7 cellular contexts compared by ENCODE assay signal in the genomic region with DNA sequence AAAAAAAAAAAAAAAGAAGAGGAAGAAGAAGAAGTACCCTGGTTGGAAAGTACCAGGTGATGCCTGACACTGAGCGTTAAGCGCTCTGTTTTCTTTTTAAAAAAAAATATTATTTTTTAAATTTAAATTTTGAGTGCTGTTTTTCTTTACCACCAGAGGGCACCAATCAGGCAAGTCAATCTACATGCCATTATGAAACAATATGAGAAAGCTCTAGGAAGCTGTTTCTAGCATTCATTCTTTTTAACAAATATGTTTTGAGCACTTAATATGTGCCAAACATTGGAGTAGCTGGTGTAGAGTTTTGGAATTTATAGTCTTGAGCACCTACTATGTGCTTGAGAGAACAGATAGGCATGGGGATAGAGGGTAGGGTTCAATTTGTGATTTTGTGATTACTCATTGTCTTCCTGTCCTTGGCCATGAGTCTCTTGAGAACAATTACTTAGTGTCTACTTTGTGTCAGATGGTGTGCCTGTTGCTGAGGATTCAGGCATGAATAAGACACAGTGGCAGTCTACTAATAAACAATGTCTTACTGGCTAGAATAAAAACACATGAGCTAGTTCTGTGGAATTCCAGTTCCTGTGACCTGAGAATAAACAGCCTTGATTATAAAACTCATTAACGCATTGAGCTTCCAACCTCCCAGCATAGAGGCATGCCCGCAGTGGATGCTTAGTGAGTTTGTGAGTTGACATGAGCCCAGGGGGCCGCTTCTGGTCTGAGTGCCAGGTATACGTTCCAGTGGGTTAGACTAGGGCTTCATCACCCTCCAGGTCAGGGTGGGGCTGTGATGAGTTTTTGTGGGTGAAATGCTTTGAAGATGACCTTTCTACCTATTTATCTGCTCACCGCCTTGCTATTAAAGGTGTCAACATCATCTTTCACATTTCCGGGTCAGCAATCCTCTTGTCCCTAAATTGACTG. TPM values are rescaled to one million over a fixed set of nuclear protein-coding genes. Genes with fewer than 3 reads are reported as not detected.
DNase-seq lines count a peak whose midpoint lies in the region; ATAC-seq and TF ChIP-seq lines count a peak whose summit lies in the region.

No MANE protein-coding gene starts in this region.

- H3F3A ChIP-seq in DOHH2 (ENCODE audit: control insufficient read depth, insufficient read depth) = peaks cover 17% of the 10 kb centered on the region

- peaks cover under 1% of the 10 kb centered on the region; the same call in 1 of the 2 replicates for H4K20me1 ChIP-seq in DOHH2 (ENCODE audit: control insufficient read depth, insufficient read depth, low read depth, low read length)

- H3K9me3 Mint-ChIP-seq in effector memory CD8-positive, alpha-beta T cell = no peaks in the 10 kb centered on the region
- no peaks in the 10 kb centered on the region for H3K9me3 Mint-ChIP-seq in naive B cell

- H3K4me1 Mint-ChIP-seq in effector memory CD8-positive, alpha-beta T cell (ENCODE audit: low read depth in 2 of 2) = peaks cover 17 to 24% of the 10 kb centered on the region in 2 donors
- peaks cover 36 to 44% (median 41%) of the 10 kb centered on the region in 3 donors for H3K4me1 Mint-ChIP-seq in naive B cell

- no peaks in the 10 kb centered on the region for H3K9me2 ChIP-seq in DOHH2 (replicated peaks; ENCODE audit: control insufficient read depth, low read length)

- H3K4me3 ChIP-seq in DOHH2 (ENCODE audit: low read length) (peak overlapping the region; percentile 89), SJSA1 (no peak overlapping the region)

- no peaks in the 10 kb centered on the region for H3K27me3 ChIP-seq in DOHH2 (ENCODE audit: control insufficient read depth, low read length)
- no peaks in the 10 kb centered on the region for H3K27me3 ChIP-seq in SJSA1 (replicated peaks)

- H3K4me2 ChIP-seq in DOHH2 (ENCODE audit: low read length) = peak overlapping the region; percentile 97

- DNase-seq in HT1080 (ENCODE audit: low read depth) (peak; percentile 95), SJSA1 (ENCODE audit: low read depth in 1 of 2, low spot score in 2 of 2) (peak; percentile 56 to 85), naive B cell (peak; percentile 80)
- peak in 1 of 3 experiments; percentile 29 for DNase-seq in effector memory CD8-positive, alpha-beta T cell
- no peak for DNase-seq in stimulated activated CD4-positive, alpha-beta T cell treated with anti-CD3 and anti-CD28 coated beads, Interleukin-12 subunit alpha, Interleukin-12 subunit beta, amount 100 ng/mL, for 4 hours

- peak overlapping the region; percentile 96 for H3K27ac ChIP-seq in DOHH2 (ENCODE audit: low read depth, low read length)
- peak overlapping the region; percentile 79 for H3K27ac ChIP-seq in SJSA1

- peak overlapping the region; percentile 52 to 98 for H3K27ac Mint-ChIP-seq in effector memory CD8-positive, alpha-beta T cell
- H3K27ac Mint-ChIP-seq in naive B cell = peak overlapping the region; percentile 98 to 100 (median 99)

- H3K27me3 Mint-ChIP-seq in effector memory CD8-positive, alpha-beta T cell = peaks cover 7 to 8% of the 10 kb centered on the region in 2 donors
- no peaks in the 10 kb centered on the region for H3K27me3 Mint-ChIP-seq in naive B cell

- no peak for ATAC-seq in effector memory CD8-positive, alpha-beta T cell (replicated peaks)
- ATAC-seq in naive B cell (ENCODE audit: low read depth in 2 of 2) (peak; percentile 25 to 30), HG02970 (IDR thresholded peaks at IDR 0.05; ENCODE audit: low FRiP score, unreplicated experiment) (no peak)

- peaks cover 13% of the 10 kb centered on the region for H3K36me3 ChIP-seq in DOHH2 (ENCODE audit: control insufficient read depth, low read length)
- peaks cover 5% of the 10 kb centered on the region; the same call in 1 of the 2 replicates for H3K36me3 ChIP-seq in SJSA1

- peak; percentile 31 for TF ChIP-seq CTCF in DOHH2 (IDR thresholded peaks at IDR 0.05; ENCODE audit: low read depth, low read length, poor library complexity, severe bottlenecking)

- H3K9me3 ChIP-seq in DOHH2 (ENCODE audit: control insufficient read depth, insufficient read depth, low read length) (no peaks in the 10 kb centered on the region), SJSA1 (replicated peaks) (no peaks in the 10 kb centered on the region)

- H3K79me2 ChIP-seq in DOHH2 (ENCODE audit: control insufficient read depth, low read length) = peaks cover 42% of the 10 kb centered on the region

- H3K4me3 Mint-ChIP-seq in effector memory CD8-positive, alpha-beta T cell = no peak overlapping the region
- H3K4me3 Mint-ChIP-seq in naive B cell = peak overlapping the region in 2 of 8 donors; percentile 9 to 28

- H3K36me3 Mint-ChIP-seq in effector memory CD8-positive, alpha-beta T cell (ENCODE audit: insufficient read depth) = peaks cover 13% of the 10 kb centered on the region
- no peaks in the 10 kb centered on the region for H3K36me3 Mint-ChIP-seq in naive B cell

- H3K4me1 ChIP-seq in DOHH2 (ENCODE audit: control insufficient read depth, low read length) (peaks cover 49% of the 10 kb centered on the region), SJSA1 (replicated peaks) (peaks cover 23% of the 10 kb centered on the region)

RNA-seq across cellular contexts. Expression of gene UBE2R2, which starts 3.0 kb away (rescaled TPM):
- 15.9 and 25.7 TPM in 2 replicates for total RNA-seq in HT1080 (2014; rRNA removed; shearing (Covaris generic))
- polyA plus RNA-seq in HT1080 (2015; cell fraction: cytosol; rRNA removed) = 45.2 and 53.2 TPM in 2 replicates
- 28.4 and 29.9 TPM in 2 replicates for polyA plus RNA-seq in HT1080 (2015; cell fraction: nucleus; rRNA removed)
- total RNA-seq in SJSA1 (2014; rRNA removed; shearing (Covaris generic)) = 8.6 and 11.8 TPM in 2 replicates
- 10 to 100 TPM; 26.5 to 33.6 (median 28.9) TPM for polyA plus RNA-seq in naive B cell (ENCODE audit: low read depth in 6 of 6)

RNA-seq across cellular contexts. Expression of gene PRSS3, which starts 18.6 kb away (rescaled TPM):
- total RNA-seq in HT1080 (2014; rRNA removed; shearing (Covaris generic)) = 6.8 and 7.3 TPM in 2 replicates
- polyA plus RNA-seq in HT1080 (2015; cell fraction: cytosol; rRNA removed) = 2.3 and 3.7 TPM in 2 replicates
- 0.45 and 1.1 TPM in 2 replicates for polyA plus RNA-seq in HT1080 (2015; cell fraction: nucleus; rRNA removed)
- not detected in 2 replicates for total RNA-seq in SJSA1 (2014; rRNA removed; shearing (Covaris generic))
- polyA plus RNA-seq in naive B cell (ENCODE audit: low read depth in 6 of 6) = not detected

Comparison
In these comparisons a context has a peak if more than half of its experiments do, and no peak if none do; other contexts are left out.
1. ATAC-seq: peak in naive B cell (2 of 2); none in effector memory CD8-positive, alpha-beta T cell (single experiment) and HG02970 (single experiment).